Comparison of ENCODE assay signal across 22 cellular contexts in the genomic region with DNA sequence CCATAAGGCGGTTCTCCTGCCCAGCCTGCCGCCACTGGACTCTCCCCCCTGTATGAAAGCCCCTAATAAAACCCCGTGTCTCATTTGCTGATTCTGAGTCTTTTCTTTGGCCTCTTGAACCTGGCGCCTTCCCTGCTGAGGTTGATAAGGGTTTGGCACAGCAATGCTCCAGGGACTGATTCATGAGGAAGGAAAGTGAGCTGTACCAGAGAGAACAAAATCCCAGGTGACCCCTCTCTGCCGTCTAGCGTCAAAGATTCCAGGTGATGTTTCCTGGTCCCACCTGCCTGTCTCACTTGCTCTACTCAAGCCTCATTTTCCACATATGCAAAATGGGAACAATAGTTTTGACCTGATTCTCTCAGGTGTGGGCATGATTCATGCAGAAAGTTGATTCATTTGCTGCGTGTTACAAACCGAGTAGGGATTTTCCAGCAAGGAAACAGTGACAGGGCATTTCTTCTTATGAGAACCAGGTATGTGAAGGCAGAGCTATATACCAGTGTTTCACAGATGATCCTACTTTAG.
DNase-seq lines count a peak whose midpoint lies in the region; ATAC-seq, FAIRE-seq and TF ChIP-seq lines count a peak whose summit lies in the region.
"Had no signal": no experiment of that assay in that cellular context is flagged by ENCODE, and none has a peak within 500 bp of the region (broad histone marks: within the 10 kb centered on the region; RNA-seq: fewer than 3 reads in every experiment).

No MANE protein-coding gene starts in this region.

- no peak for TF ChIP-seq EP300 in tibial nerve (IDR thresholded peaks at IDR 0.05)

- no peak for TF ChIP-seq POLR2A in tibial nerve (IDR thresholded peaks at IDR 0.05)

- WGBS in small intestine, 3 donors, result 15 to 61% (median 27%) methylated on average over 8 of the region's 8 CpGs
- 73 to 87% methylated on average over 8 of the region's 8 CpGs for WGBS in tibial nerve, 2 donors

- FAIRE-seq in small intestine (lab: Jason Lieb, UNC), result no peak
- FAIRE-seq: colon, K562 had no signal

- H3K27ac ChIP-seq in small intestine (ENCODE audit: low read depth in 1 of 2, low read length in 1 of 2) (peak overlapping the region; percentile 79 to 91), tibial nerve (no peak overlapping the region)
- H3K27ac ChIP-seq: BLaER1 had no signal

- peak; percentile 20 for DNase-seq in SW480 (ENCODE audit: low spot score)
- DNase-seq in kidney epithelial cell (ENCODE audit: low read depth), result peak; percentile 63
- DNase-seq in small intestine, result peak; percentile 89
- no peak for DNase-seq in NCI-H2171 (lab: John Stamatoyannopoulos, UW)
- DNase-seq in tibial nerve (ENCODE audit: low spot score in 2 of 2), result no peak
- DNase-seq: activated B cell treated with CpG ODN at 0.5 μM for 24 hours; activated CD8-positive, alpha-beta memory T cell treated with anti-CD3 and anti-CD28 coated beads, Interleukin-2, amount 10 ng/mL, durations not matched to agents 7 days and 5 days; activated effector memory CD4-positive, alpha-beta T cell treated with Interleukin-2 at 50 U/mL for 16 hours; DMS153; glutamatergic neuron; immature natural killer cell; midbrain; NCI-H1048; NCI-H82; T-helper 17 cell had no signal

- H3K4me1 ChIP-seq in small intestine (ENCODE audit: control insufficient read depth in 2 of 2, insufficient read depth in 1 of 2, low read depth in 1 of 2, low read length in 1 of 2) (peaks cover 0 to 2% of the 10 kb centered on the region in 2 donors), tibial nerve (no peaks in the 10 kb centered on the region)
- H3K4me1 ChIP-seq: BLaER1 had no signal

- no peak for TF ChIP-seq CTCF in kidney epithelial cell (IDR thresholded peaks at IDR 0.05; ENCODE audit: insufficient read depth, low read length, poor library complexity, severe bottlenecking)
- no peak for TF ChIP-seq CTCF in tibial nerve (IDR thresholded peaks at IDR 0.05)

- no peaks in the 10 kb centered on the region for H3K27me3 ChIP-seq in kidney epithelial cell (ENCODE audit: control insufficient read depth, insufficient read depth, low read length)
- no peaks in the 10 kb centered on the region for H3K27me3 ChIP-seq in small intestine (ENCODE audit: control insufficient read depth in 2 of 2, insufficient read depth in 2 of 2, low read length in 2 of 2)
- no peaks in the 10 kb centered on the region for H3K27me3 ChIP-seq in tibial nerve
- H3K27me3 ChIP-seq: BLaER1, transverse colon had no signal

- H3K9me3 ChIP-seq in small intestine (ENCODE audit: control insufficient read depth, low read depth) (no peaks in the 10 kb centered on the region), tibial nerve (no peaks in the 10 kb centered on the region)
- H3K9me3 ChIP-seq: transverse colon had no signal

- ATAC-seq in HG02610 (IDR thresholded peaks at IDR 0.05; ENCODE audit: unreplicated experiment) (peak; percentile 49), HG02571 (IDR thresholded peaks at IDR 0.05; ENCODE audit: unreplicated experiment) (no peak), GM19023 (IDR thresholded peaks at IDR 0.05; ENCODE audit: unreplicated experiment) (no peak)
- ATAC-seq: activated CD8-positive, alpha-beta memory T cell treated with anti-CD3 and anti-CD28 coated beads, Interleukin-2, amount 10 ng/mL, durations not matched to agents 7 days and 5 days; K562; T-helper 17 cell had no signal

- H3K36me3 ChIP-seq in kidney epithelial cell (ENCODE audit: control insufficient read depth, insufficient read depth, low read length) (no peaks in the 10 kb centered on the region), small intestine (ENCODE audit: control insufficient read depth in 2 of 2, insufficient read depth in 2 of 2, low read length in 2 of 2) (no peaks in the 10 kb centered on the region), tibial nerve (no peaks in the 10 kb centered on the region)
- H3K36me3 ChIP-seq: BLaER1, transverse colon had no signal

- H3K4me3 ChIP-seq in kidney epithelial cell (ENCODE audit: low read depth, low read length) (no peak overlapping the region), small intestine (ENCODE audit: low read depth in 1 of 2, low read length in 2 of 2) (no peak overlapping the region), tibial nerve (no peak overlapping the region)
- H3K4me3 ChIP-seq: BLaER1, K562, transverse colon had no signal

Comparison
In these comparisons a context has a peak if more than half of its experiments do, and no peak if none do; other contexts are left out.
1. DNase-seq: peak in SW480 (single experiment), kidney epithelial cell (single experiment) and small intestine (single experiment); none in NCI-H2171 (single experiment) and tibial nerve (0 of 2).
2. H3K27ac ChIP-seq: peak in small intestine (2 of 2); none in tibial nerve (0 of 4).